ENCODE assay signal across 12 cellular contexts in the genomic region with DNA sequence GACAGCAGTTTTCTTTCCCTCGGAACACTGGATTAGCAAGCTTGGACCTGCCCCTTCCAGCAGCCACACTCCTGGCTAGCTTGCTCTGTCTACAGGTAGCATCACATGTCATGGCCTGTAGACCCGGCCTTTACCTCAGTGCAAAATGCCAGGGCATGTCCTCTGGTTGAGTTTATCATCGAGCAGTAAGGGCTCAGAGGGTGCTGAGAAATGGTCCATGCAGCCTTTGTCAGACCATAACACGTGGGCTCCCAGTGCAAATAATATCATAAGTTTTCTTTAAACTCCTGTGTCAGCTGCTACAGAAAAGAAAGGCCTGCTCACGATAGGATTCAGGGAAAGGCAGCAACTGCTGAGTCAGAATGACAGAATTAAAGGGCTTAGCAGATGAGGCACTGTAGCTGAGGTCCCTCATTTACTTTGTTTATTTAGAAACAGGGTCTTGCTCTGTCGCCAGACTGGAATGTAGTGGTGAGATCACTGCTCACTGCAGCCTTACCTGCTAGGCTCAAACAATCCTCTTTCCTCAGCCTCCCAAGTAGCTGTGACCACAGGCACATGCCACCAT. TPM values are rescaled to one million over a fixed set of nuclear protein-coding genes. Genes with fewer than 3 reads are reported as not detected.
A peak's percentile ranks its signal among the peaks of the same experiment; 100 is the strongest.
DNase-seq lines count a peak whose midpoint lies in the region; ATAC-seq, FAIRE-seq and TF ChIP-seq lines count a peak whose summit lies in the region.
"Had no signal": no experiment of that assay in that cellular context is flagged by ENCODE, and none has a peak within 500 bp of the region (broad histone marks: within the 10 kb centered on the region; RNA-seq: fewer than 3 reads in every experiment).

No MANE protein-coding gene starts in this region.

- no peaks in the 10 kb centered on the region for H3K27me3 ChIP-seq in fibroblast of lung (ENCODE audit: control insufficient read depth, insufficient read depth, low read length)

- FAIRE-seq in H54 (lab: Jason Lieb, UNC) = no peak

- H3K4me3 ChIP-seq in fibroblast of lung (replicated peaks in 1 of 4; ENCODE audit: control extremely low read depth in 1 of 4, insufficient read depth in 1 of 4, low read depth in 3 of 4, low read length in 4 of 4) = no peak overlapping the region
- no peak overlapping the region for H3K4me3 ChIP-seq in retinal pigment epithelial cell (ENCODE audit: low read length)

- no peak for ATAC-seq in GM18868 (IDR thresholded peaks at IDR 0.05; ENCODE audit: unreplicated experiment)

- TF ChIP-seq CTCF in fibroblast of lung (conservative IDR thresholded peaks at IDR 0.05 in 1 of 2, IDR thresholded peaks at IDR 0.05 in 1 of 2; ENCODE audit: low read depth in 1 of 2, low read length in 2 of 2) (no peak), retinal pigment epithelial cell (conservative IDR thresholded peaks at IDR 0.05; ENCODE audit: low read depth, low read length) (no peak)

- H3K9me3 ChIP-seq in fibroblast of lung (ENCODE audit: control insufficient read depth, insufficient read depth, low read depth, low read length) = no peaks in the 10 kb centered on the region

- peak; percentile 42 for DNase-seq in H54 (ENCODE audit: insufficient read length, low spot score)
- DNase-seq in SHP77 (lab: John Stamatoyannopoulos, UW) = peak; percentile 30 to 42
- peak; percentile 61 to 70 for DNase-seq in fibroblast of lung (ENCODE audit: low read depth in 2 of 2)
- DNase-seq in retinal pigment epithelial cell (ENCODE audit: low read depth) = peak; percentile 66
- DNase-seq in NOMO-1 treated with dmso at 0.1 percent for 144 hours (lab: John Stamatoyannopoulos, UW; ENCODE audit: unreplicated experiment) = no peak
- DNase-seq in stimulated activated CD4-positive, alpha-beta T cell treated with anti-CD3 and anti-CD28 coated beads, Interleukin-4, amount 100 ng/mL, for 24 hours = no peak
- no peak for DNase-seq in NCI-H187 (lab: John Stamatoyannopoulos, UW)
- DNase-seq: GF-D8; NCI-H1694 treated with DMSO at 0.1 percent for 48 hours; stimulated activated CD4-positive, alpha-beta T cell treated with anti-CD3 and anti-CD28 coated beads, Interleukin-12 subunit alpha, Interleukin-12 subunit beta, amount 100 ng/mL, for 4 hours; substantia nigra had no signal

- TF ChIP-seq POLR2A in H54 (IDR thresholded peaks at IDR 0.05; ENCODE audit: low read depth, low read length) = no peak

- H3K4me2 ChIP-seq in fibroblast of lung (ENCODE audit: extremely low read depth, insufficient read depth, low read length) = no peak overlapping the region

- H3K79me2 ChIP-seq in fibroblast of lung (ENCODE audit: control insufficient read depth, insufficient read depth, low read length) = no peaks in the 10 kb centered on the region

- H3K4me1 ChIP-seq in fibroblast of lung (ENCODE audit: control insufficient read depth, extremely low read depth, insufficient read depth, low read length) = peaks cover 7% of the 10 kb centered on the region

- no peaks in the 10 kb centered on the region for H4K20me1 ChIP-seq in fibroblast of lung (ENCODE audit: control insufficient read depth, extremely low read depth, insufficient read depth, low read length)

- no peak overlapping the region for H3K9ac ChIP-seq in fibroblast of lung (ENCODE audit: insufficient read depth, low read length)

- peak overlapping the region; percentile 60 for H2AFZ ChIP-seq in fibroblast of lung (ENCODE audit: low read length)

- H3K36me3 ChIP-seq in fibroblast of lung (ENCODE audit: control insufficient read depth, insufficient read depth, low read length) = no peaks in the 10 kb centered on the region

- H3K27ac ChIP-seq in fibroblast of lung (ENCODE audit: insufficient read depth, low read length) = peak overlapping the region; percentile 51

RNA-seq across cellular contexts. Expression of a gene that starts 8.0 kb away (rescaled TPM):
- 52.1 and 65.2 TPM in 2 replicates for total RNA-seq in fibroblast of lung
- polyA plus RNA-seq in fibroblast of lung = 44.6 and 50.3 TPM in 2 replicates
- polyA plus RNA-seq in fibroblast of lung (2012) = 21.2 and 22.6 TPM in 2 replicates
- 8.3 and 9.6 TPM in 2 replicates for polyA minus RNA-seq in fibroblast of lung (ENCODE audit: low replicate concordance)

Comparison
In these comparisons a context has a peak if more than half of its experiments do, and no peak if none do; other contexts are left out.
1. DNase-seq: peak in H54 (single experiment), SHP77 (2 of 2), fibroblast of lung (2 of 2) and retinal pigment epithelial cell (single experiment); none in NOMO-1 treated with dmso at 0.1 percent for 144 hours (single experiment), stimulated activated CD4-positive, alpha-beta T cell treated with anti-CD3 and anti-CD28 coated beads, Interleukin-4, amount 100 ng/mL, for 24 hours (single experiment) and NCI-H187 (0 of 2).